ENCODE assay signal across 16 cellular contexts in the genomic region with DNA sequence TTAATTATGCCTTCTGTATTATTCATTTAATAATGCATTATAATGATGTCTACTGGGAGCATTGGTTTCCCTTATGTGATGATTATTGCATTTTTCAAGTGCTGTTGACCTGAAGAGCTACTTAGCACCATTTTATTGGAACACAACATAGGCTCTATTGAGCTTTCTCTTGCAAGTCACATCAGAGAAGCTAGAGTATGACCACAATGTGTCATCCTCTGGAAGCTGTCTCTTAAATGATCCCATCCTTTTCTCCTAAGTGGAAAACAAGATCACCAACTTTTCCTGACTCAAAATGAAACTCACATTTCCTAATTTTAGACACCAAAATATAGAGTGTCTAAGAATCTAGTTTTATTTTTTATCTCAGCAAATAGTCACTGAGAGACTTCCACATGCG.
"Had no signal": no experiment of that assay in that cellular context is flagged by ENCODE, and none has a peak within 500 bp of the region (broad histone marks: within the 10 kb centered on the region; RNA-seq: fewer than 3 reads in every experiment).

No MANE protein-coding gene starts in this region.

- DNase-seq: activated CD4-positive, alpha-beta T cell treated with anti-CD3 and anti-CD28 coated beads, Interleukin-2, amount 50 U/mL, for 1 hour; activated naive CD4-positive, alpha-beta T cell treated with anti-CD3 and anti-CD28 coated beads, Interleukin-2, amount 10 ng/mL, durations not matched to agents 7 days and 5 days; activated T-cell treated with anti-CD3 and anti-CD28 coated beads for 4 hours; adrenal gland; islet precursor cell; left ventricle myocardium superior; psoas muscle; sigmoid colon; stimulated activated CD4-positive, alpha-beta T cell treated with anti-CD3 and anti-CD28 coated beads, Interleukin-12 subunit alpha, Interleukin-12 subunit beta, amount 100 ng/mL, for 4 hours; stimulated activated naive CD4-positive, alpha-beta T cell; substantia nigra; T-helper 2 cell had no signal

- H3K4me3 Mint-ChIP-seq: activated naive CD4-positive, alpha-beta T cell treated with anti-CD3 and anti-CD28 coated beads, Interleukin-2, amount 10 ng/mL, durations not matched to agents 7 days and 5 days; activated T-helper 17 cell treated with anti-CD3 and anti-CD28 coated beads, Interleukin-2, amount 50 U/mL, for 72 hours had no signal

- H3K36me3 Mint-ChIP-seq: activated naive CD4-positive, alpha-beta T cell treated with anti-CD3 and anti-CD28 coated beads, Interleukin-2, amount 10 ng/mL, durations not matched to agents 7 days and 5 days had no signal

- H3K9me3 ChIP-seq: adrenal gland, esophagus muscularis mucosa, gastroesophageal sphincter, psoas muscle, sigmoid colon had no signal

- ATAC-seq: activated T-helper 17 cell treated with anti-CD3 and anti-CD28 coated beads, Interleukin-2, amount 50 U/mL, for 72 hours; gastroesophageal sphincter; left ventricle myocardium superior; psoas muscle had no signal

- H3K4me1 ChIP-seq: adrenal gland, esophagus muscularis mucosa, gastroesophageal sphincter, psoas muscle, sigmoid colon had no signal

- H3K27ac ChIP-seq: adrenal gland, brain microvascular endothelial cell, esophagus muscularis mucosa, gastroesophageal sphincter, psoas muscle, sigmoid colon had no signal

- H3K27me3 Mint-ChIP-seq: activated naive CD4-positive, alpha-beta T cell treated with anti-CD3 and anti-CD28 coated beads, Interleukin-2, amount 10 ng/mL, durations not matched to agents 7 days and 5 days; activated T-helper 17 cell treated with anti-CD3 and anti-CD28 coated beads, Interleukin-2, amount 50 U/mL, for 72 hours had no signal

- H3K27ac Mint-ChIP-seq: activated naive CD4-positive, alpha-beta T cell treated with anti-CD3 and anti-CD28 coated beads, Interleukin-2, amount 10 ng/mL, durations not matched to agents 7 days and 5 days; activated T-helper 17 cell treated with anti-CD3 and anti-CD28 coated beads, Interleukin-2, amount 50 U/mL, for 72 hours had no signal

- H3K27me3 ChIP-seq: adrenal gland, brain microvascular endothelial cell, esophagus muscularis mucosa, gastroesophageal sphincter, sigmoid colon had no signal

- H3K4me1 Mint-ChIP-seq: activated naive CD4-positive, alpha-beta T cell treated with anti-CD3 and anti-CD28 coated beads, Interleukin-2, amount 10 ng/mL, durations not matched to agents 7 days and 5 days; activated T-helper 17 cell treated with anti-CD3 and anti-CD28 coated beads, Interleukin-2, amount 50 U/mL, for 72 hours had no signal

- H3K4me3 ChIP-seq: adrenal gland, esophagus muscularis mucosa, gastroesophageal sphincter, psoas muscle, sigmoid colon had no signal

- H3K36me3 ChIP-seq: adrenal gland, brain microvascular endothelial cell, esophagus muscularis mucosa, gastroesophageal sphincter, sigmoid colon had no signal
